ENCODE assay signal across 9 cellular contexts in genomic region chr4:1130318-1131186, GRCh38. TPM values are rescaled to one million over a fixed set of nuclear protein-coding genes. Genes with fewer than 3 reads are reported as not detected.
DNase-seq lines count a peak whose midpoint lies in the region; ATAC-seq, FAIRE-seq and TF ChIP-seq lines count a peak whose summit lies in the region.
"Had no signal": no experiment of that assay in that cellular context is flagged by ENCODE, and none has a peak within 500 bp of the region (broad histone marks: within the 10 kb centered on the region; RNA-seq: fewer than 3 reads in every experiment).

No MANE protein-coding gene starts in this region.

- CTCF ChIA-PET in CD4-positive, alpha-beta memory T cell (lab: Charles Lee; ENCODE audit: partially characterized antibody) = interaction anchor here (0.6 to 6.6 kb wide), 39 partner anchors 10 to 516 kb away, joined by 3 to 94 read pairs (median 4); partner anchors contain the start of genes CTBP1, MAEA and UVSSA

- no peaks in the 10 kb centered on the region for H3K36me3 ChIP-seq in CD4-positive, alpha-beta memory T cell (ENCODE audit: insufficient read depth, low read length)
- H3K36me3 ChIP-seq in pancreas (no peaks in the 10 kb centered on the region), transverse colon (no peaks in the 10 kb centered on the region)

- H3K27me3 ChIP-seq in CD4-positive, alpha-beta memory T cell (ENCODE audit: insufficient read depth, low read length) = no peaks in the 10 kb centered on the region
- H3K27me3 ChIP-seq in pancreas (no peaks in the 10 kb centered on the region), transverse colon (no peaks in the 10 kb centered on the region)

- ATAC-seq in pancreas = peak; percentile 78 to 95 (median 86)

- H3K27me3 Mint-ChIP-seq in CD4-positive, alpha-beta memory T cell = peaks cover 1 to 10% of the 10 kb centered on the region in 2 donors

- no peak overlapping the region for H3K4me3 ChIP-seq in CD4-positive, alpha-beta memory T cell (ENCODE audit: low read length in 2 of 2)
- H3K4me3 ChIP-seq in pancreas (no peak overlapping the region), transverse colon (no peak overlapping the region)

- in situ Hi-C loops in transverse colon (cut with MboI; ENCODE audit: low pct_ligation_motif_present in 1 of 4, low pct_unique_long_range_greater_than_20kb in 1 of 4, low sequenced_read_pairs in 3 of 4) = loop anchor here in 1 of 4 donors (5.0 to 10.0 kb wide), 2 partner anchors 132 to 224 kb away; no protein-coding TSS in a partner anchor

- TF ChIP-seq CTCF in pancreas (IDR thresholded peaks at IDR 0.05) (peak; percentile 96 to 99 (median 98)), transverse colon (IDR thresholded peaks at IDR 0.05) (peak; percentile 96 to 100 (median 98))

- no peak overlapping the region for H3K4me3 Mint-ChIP-seq in CD4-positive, alpha-beta memory T cell
- H3K4me3 Mint-ChIP-seq: activated naive CD4-positive, alpha-beta T cell treated with anti-CD3 and anti-CD28 coated beads, Interleukin-2, amount 50 U/mL, for 24 hours had no signal

- 27 to 29% methylated on average over 13 of the region's 13 CpGs for WGBS in pancreas, 2 donors
- WGBS in transverse colon (ENCODE audit: low coverage in 1 of 2), 2 donors = 24 to 49% methylated on average over 4 to 13 of the region's 13 CpGs

- TF ChIP-seq POLR2A in transverse colon (IDR thresholded peaks at IDR 0.05) = no peak

- DNase-seq in CD4-positive, alpha-beta memory T cell = peak; percentile 69 to 83 (median 76)
- DNase-seq in GM19239 (ENCODE audit: insufficient read length, low spot score) (no peak), HUDEP-2 (lab: John Stamatoyannopoulos, UW; ENCODE audit: unreplicated experiment in 76 of 76) (peak in 64 of 76 experiments; percentile 1 to 79 (median 50)), RPMI8226 (peak; percentile 83), frontal cortex (ENCODE audit: low spot score in 2 of 2) (peak; percentile 41 to 61), pancreas (peak; percentile 67 to 87 (median 80)), transverse colon (peak; percentile 70)
- DNase-seq in activated T-helper 9 cell treated with anti-CD3 and anti-CD28 coated beads, Interleukin-2, amount 50 U/mL, for 16 hours (ENCODE audit: low read depth) = peak; percentile 55

- no peaks in the 10 kb centered on the region for H3K36me3 Mint-ChIP-seq in CD4-positive, alpha-beta memory T cell
- H3K36me3 Mint-ChIP-seq: activated naive CD4-positive, alpha-beta T cell treated with anti-CD3 and anti-CD28 coated beads, Interleukin-2, amount 50 U/mL, for 24 hours had no signal

- H3K27ac ChIP-seq in CD4-positive, alpha-beta memory T cell (ENCODE audit: low read depth, low read length) = no peak overlapping the region
- H3K27ac ChIP-seq in pancreas = no peak overlapping the region
- H3K27ac ChIP-seq in transverse colon = no peak overlapping the region

- H3K9me3 Mint-ChIP-seq in CD4-positive, alpha-beta memory T cell = no peaks in the 10 kb centered on the region
- H3K9me3 Mint-ChIP-seq: activated naive CD4-positive, alpha-beta T cell treated with anti-CD3 and anti-CD28 coated beads, Interleukin-2, amount 50 U/mL, for 24 hours had no signal

- H3K9me3 ChIP-seq in CD4-positive, alpha-beta memory T cell (ENCODE audit: control insufficient read depth in 1 of 2, low read length in 2 of 2) = no peaks in the 10 kb centered on the region
- H3K9me3 ChIP-seq in pancreas (no peaks in the 10 kb centered on the region), transverse colon (no peaks in the 10 kb centered on the region)

- peak overlapping the region in 1 of 7 donors; percentile 34 for H3K27ac Mint-ChIP-seq in CD4-positive, alpha-beta memory T cell
- H3K27ac Mint-ChIP-seq: activated naive CD4-positive, alpha-beta T cell treated with anti-CD3 and anti-CD28 coated beads, Interleukin-2, amount 50 U/mL, for 24 hours had no signal

- peaks cover 0 to 4% (median 2%) of the 10 kb centered on the region in 4 donors for H3K4me1 Mint-ChIP-seq in CD4-positive, alpha-beta memory T cell

- FAIRE-seq in GM19239 (lab: Jason Lieb, UNC) (peak; percentile 99), frontal cortex (lab: Jason Lieb, UNC) (no peak), pancreas (lab: Jason Lieb, UNC) (peak; percentile 61)

- no peak for TF ChIP-seq EP300 in transverse colon (IDR thresholded peaks at IDR 0.05; ENCODE audit: low read depth)

- POLR2A ChIA-PET in CD4-positive, alpha-beta memory T cell (lab: Charles Lee; ENCODE audit: partially characterized antibody) = interaction anchor here (1.1 to 2.9 kb wide), 2 partner anchors 118 to 138 kb away, joined by 7 to 11 read pairs; partner anchors contain the start of gene CTBP1

- no peaks in the 10 kb centered on the region for H3K4me1 ChIP-seq in CD4-positive, alpha-beta memory T cell (ENCODE audit: insufficient read depth, low read length)
- H3K4me1 ChIP-seq in pancreas (peaks cover 0 to 13% (median 9%) of the 10 kb centered on the region in 3 donors), transverse colon (no peaks in the 10 kb centered on the region)

- intact Hi-C loops in CD4-positive, alpha-beta memory T cell (cut with micrococcal nuclease) = loop anchor here (1.0 to 10.0 kb wide), 7 partner anchors 37 to 499 kb away; no protein-coding TSS in a partner anchor
- intact Hi-C loops in pancreas (cut with DNase I) = loop anchor here in 2 of 3 donors (10.0 kb wide), 2 partner anchors 114 to 214 kb away; partner anchors contain the start of genes CTBP1 (in 1 of the 2) and UVSSA (in 1 of the 2)
- intact Hi-C loops in transverse colon (cut with DNase I; ENCODE audit: low total_unique reads) = loop anchor here (5.0 kb wide), 1 partner anchor 222 kb away; no protein-coding TSS in a partner anchor

RNA-seq across cellular contexts. Expression of gene RNF212, which starts 17.2 kb away (rescaled TPM):
- total RNA-seq in CD4-positive, alpha-beta memory T cell = 1 to 10 TPM; 2.3 to 2.4 TPM
- polyA plus RNA-seq in CD4-positive, alpha-beta memory T cell = 1 to 10 TPM; 3.7 to 4.2 TPM
- total RNA-seq in frontal cortex = 3.3 TPM
- 10 to 100 TPM; 12.0 to 28.0 (median 16.8) TPM for total RNA-seq in pancreas
- polyA plus RNA-seq in pancreas = 10 to 100 TPM; 19.0 to 40.3 TPM
- 1 to 10 TPM in 2 of 4 donors, not detected in 2; 2.5 to 9.1 TPM for total RNA-seq in transverse colon

RNA-seq across cellular contexts. Expression of gene SPON2, which starts 41.8 kb away (rescaled TPM):
- 1 to 10 TPM; 7.2 TPM for total RNA-seq in CD4-positive, alpha-beta memory T cell
- polyA plus RNA-seq in CD4-positive, alpha-beta memory T cell = 1 to 10 TPM; 5.4 to 8.4 TPM
- 6.1 TPM for total RNA-seq in frontal cortex
- total RNA-seq in pancreas = 10 to 100 TPM in 3 of 6 donors, 1 to 10 TPM in 3; 3.1 to 45.2 (median 8.5) TPM
- polyA plus RNA-seq in pancreas = 10 to 100 TPM; 10.1 to 13.0 TPM
- 100 to 1,000 TPM in 1 of 4 donors, 10 to 100 TPM in 3; 45.4 to 127 (median 53.1) TPM for total RNA-seq in transverse colon
